11 cellular contexts compared by ENCODE assay signal in the genomic region with DNA sequence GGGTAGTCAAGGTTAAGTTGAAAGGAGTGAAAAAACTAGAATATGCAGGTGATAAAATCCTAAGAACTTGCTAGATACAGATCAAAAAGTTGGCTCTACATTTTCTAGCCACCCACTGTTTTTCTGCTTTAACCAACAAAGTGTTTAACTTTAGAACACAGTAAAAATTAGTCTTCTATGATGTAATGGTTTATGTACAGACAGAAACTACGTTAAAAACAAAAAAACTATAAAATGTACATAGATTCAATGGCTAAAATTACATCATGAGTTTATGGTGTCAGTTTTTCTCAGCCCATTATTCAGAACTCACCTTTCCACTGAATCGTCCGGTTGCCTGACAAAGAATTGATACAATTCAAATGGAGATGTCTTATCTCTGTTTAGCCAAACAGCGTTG. TPM values are rescaled to one million over a fixed set of nuclear protein-coding genes. Genes with fewer than 3 reads are reported as not detected.
DNase-seq lines count a peak whose midpoint lies in the region; ATAC-seq and TF ChIP-seq lines count a peak whose summit lies in the region.
"Had no signal": no experiment of that assay in that cellular context is flagged by ENCODE, and none has a peak within 500 bp of the region (broad histone marks: within the 10 kb centered on the region; RNA-seq: fewer than 3 reads in every experiment).

No MANE protein-coding gene starts in this region.

- H3K27me3 ChIP-seq in NT2/D1 (ENCODE audit: insufficient read depth, insufficient read length) (no peaks in the 10 kb centered on the region), neuron (ENCODE audit: insufficient read depth, low read length) (no peaks in the 10 kb centered on the region), esophagus muscularis mucosa (no peaks in the 10 kb centered on the region)
- H3K27me3 ChIP-seq: body of pancreas, heart left ventricle had no signal

- H3K4me1 ChIP-seq in NT2/D1 (ENCODE audit: insufficient read depth, insufficient read length) = no peaks in the 10 kb centered on the region
- peaks cover 26% of the 10 kb centered on the region for H3K4me1 ChIP-seq in neuron (ENCODE audit: insufficient read depth, low read length)
- H3K4me1 ChIP-seq in esophagus muscularis mucosa = peaks cover 11 to 24% (median 21%) of the 10 kb centered on the region in 4 donors

- H3K27ac ChIP-seq in esophagus muscularis mucosa (replicated peaks in 1 of 4) = no peak overlapping the region
- H3K27ac ChIP-seq: body of pancreas had no signal

- H3K36me3 Mint-ChIP-seq in effector memory CD8-positive, alpha-beta T cell (ENCODE audit: insufficient read depth) = peaks cover 64% of the 10 kb centered on the region

- intact Hi-C loops in esophagus muscularis mucosa (cut with DNase I) = loop anchor here (10.0 kb wide), 1 partner anchor 299 kb away; no protein-coding TSS in a partner anchor

- ATAC-seq in effector memory CD8-positive, alpha-beta T cell (replicated peaks) = no peak
- no peak for ATAC-seq in GM18519 (IDR thresholded peaks at IDR 0.05; ENCODE audit: low FRiP score, unreplicated experiment)
- ATAC-seq: body of pancreas, heart left ventricle had no signal

- H3K4me3 ChIP-seq in GM08714 (ENCODE audit: low read length) = peak overlapping the region; percentile 83; the same call in 1 of the 2 replicates
- peak overlapping the region; percentile 99 for H3K4me3 ChIP-seq in NT2/D1 (ENCODE audit: insufficient read length, low read depth)
- peak overlapping the region; percentile 77 for H3K4me3 ChIP-seq in neuron (ENCODE audit: low read length)
- H3K4me3 ChIP-seq in esophagus muscularis mucosa = no peak overlapping the region
- H3K4me3 ChIP-seq: body of pancreas had no signal

- no peak for DNase-seq in NT2/D1 (ENCODE audit: low read depth, low spot score)
- no peak for DNase-seq in effector memory CD8-positive, alpha-beta T cell
- DNase-seq in NCI-H1417 treated with DMSO at 0.1 percent for 48 hours (lab: John Stamatoyannopoulos, UW) = no peak
- DNase-seq in esophagus muscularis mucosa (ENCODE audit: extremely low spot score) = no peak
- DNase-seq: body of pancreas, heart left ventricle, NCI-H446, occipital lobe had no signal

- H3K4me1 Mint-ChIP-seq in effector memory CD8-positive, alpha-beta T cell (ENCODE audit: low read depth in 2 of 2) = peaks cover 9 to 10% of the 10 kb centered on the region in 2 donors

- TF ChIP-seq POLR2A in esophagus muscularis mucosa (IDR thresholded peaks at IDR 0.05; ENCODE audit: low read depth) = no peak

- no peaks in the 10 kb centered on the region for H3K9me3 ChIP-seq in NT2/D1 (ENCODE audit: insufficient read depth, low read length)
- H3K9me3 ChIP-seq in neuron (ENCODE audit: low read length) = no peaks in the 10 kb centered on the region
- no peaks in the 10 kb centered on the region for H3K9me3 ChIP-seq in esophagus muscularis mucosa
- H3K9me3 ChIP-seq: body of pancreas, heart left ventricle had no signal

- H3K4me3 Mint-ChIP-seq in effector memory CD8-positive, alpha-beta T cell = peak overlapping the region in 1 of 2 donors; percentile 89

- H3K27ac Mint-ChIP-seq in effector memory CD8-positive, alpha-beta T cell = peak overlapping the region; percentile 90 to 91

- no peaks in the 10 kb centered on the region for H3K9me3 Mint-ChIP-seq in effector memory CD8-positive, alpha-beta T cell

- WGBS in esophagus muscularis mucosa = 63% methylated on average over 4 of the region's 4 CpGs

- no peak for TF ChIP-seq CTCF in esophagus muscularis mucosa (IDR thresholded peaks at IDR 0.05)

- H3K27me3 Mint-ChIP-seq in effector memory CD8-positive, alpha-beta T cell = no peaks in the 10 kb centered on the region

- H3K36me3 ChIP-seq in NT2/D1 (ENCODE audit: insufficient read depth, insufficient read length, low read length) = peaks cover 56% of the 10 kb centered on the region
- peaks cover 33% of the 10 kb centered on the region for H3K36me3 ChIP-seq in neuron (ENCODE audit: insufficient read depth, low read length)
- H3K36me3 ChIP-seq in esophagus muscularis mucosa = peaks cover 33 to 53% (median 41%) of the 10 kb centered on the region in 4 donors

- no peak overlapping the region for H2AFZ ChIP-seq in neuron (ENCODE audit: low read depth, low read length)

- no peak for TF ChIP-seq EP300 in esophagus muscularis mucosa (IDR thresholded peaks at IDR 0.05)

- H3K9ac ChIP-seq in NT2/D1 (ENCODE audit: insufficient read length, low read depth) = no peak overlapping the region

RNA-seq across cellular contexts. Expression of a gene that starts 2.1 kb away (rescaled TPM):
- 10 to 100 TPM; 12.3 to 15.0 (median 14.7) TPM for total RNA-seq in esophagus muscularis mucosa

Comparison
In these comparisons a context has a peak if more than half of its experiments do, and no peak if none do; other contexts are left out.
1. H3K4me3 ChIP-seq: peak in GM08714 (single experiment), NT2/D1 (single experiment) and neuron (single experiment); none in esophagus muscularis mucosa (0 of 4).